6 cellular contexts compared by ENCODE assay signal in the genomic region with DNA sequence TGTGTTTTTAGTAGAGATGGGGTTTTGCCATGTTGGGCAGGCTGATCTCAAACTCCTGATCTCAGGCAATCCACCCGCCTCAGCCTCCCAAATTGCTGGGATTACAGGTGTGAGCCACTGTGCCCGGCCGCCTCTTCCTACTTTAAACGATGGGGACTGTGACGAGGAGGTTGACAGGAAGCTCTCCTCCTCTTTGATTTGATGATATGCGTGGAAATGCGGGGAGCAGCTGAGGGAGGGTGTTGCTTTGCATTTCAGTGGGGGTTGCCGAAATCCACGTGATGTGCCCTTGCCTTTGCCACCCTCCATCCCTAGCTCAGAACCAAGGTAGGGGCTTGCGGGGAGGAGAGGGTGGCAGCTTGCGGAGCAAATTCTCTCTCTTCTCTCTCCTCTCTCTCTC.
"Had no signal": no experiment of that assay in that cellular context is flagged by ENCODE, and none has a peak within 500 bp of the region (broad histone marks: within the 10 kb centered on the region; RNA-seq: fewer than 3 reads in every experiment).

No MANE protein-coding gene starts in this region.

- H3K4me1 ChIP-seq: HAP-1 had no signal

- H3K9me3 ChIP-seq: HAP-1 had no signal

- DNase-seq: GOT3, H7, IMR-90, KG1 had no signal

- H3K4me3 ChIP-seq: HAP-1, K562 had no signal

- H3K36me3 ChIP-seq: HAP-1 had no signal
